ENCODE assay signal across 1 cellular context in the genomic region with DNA sequence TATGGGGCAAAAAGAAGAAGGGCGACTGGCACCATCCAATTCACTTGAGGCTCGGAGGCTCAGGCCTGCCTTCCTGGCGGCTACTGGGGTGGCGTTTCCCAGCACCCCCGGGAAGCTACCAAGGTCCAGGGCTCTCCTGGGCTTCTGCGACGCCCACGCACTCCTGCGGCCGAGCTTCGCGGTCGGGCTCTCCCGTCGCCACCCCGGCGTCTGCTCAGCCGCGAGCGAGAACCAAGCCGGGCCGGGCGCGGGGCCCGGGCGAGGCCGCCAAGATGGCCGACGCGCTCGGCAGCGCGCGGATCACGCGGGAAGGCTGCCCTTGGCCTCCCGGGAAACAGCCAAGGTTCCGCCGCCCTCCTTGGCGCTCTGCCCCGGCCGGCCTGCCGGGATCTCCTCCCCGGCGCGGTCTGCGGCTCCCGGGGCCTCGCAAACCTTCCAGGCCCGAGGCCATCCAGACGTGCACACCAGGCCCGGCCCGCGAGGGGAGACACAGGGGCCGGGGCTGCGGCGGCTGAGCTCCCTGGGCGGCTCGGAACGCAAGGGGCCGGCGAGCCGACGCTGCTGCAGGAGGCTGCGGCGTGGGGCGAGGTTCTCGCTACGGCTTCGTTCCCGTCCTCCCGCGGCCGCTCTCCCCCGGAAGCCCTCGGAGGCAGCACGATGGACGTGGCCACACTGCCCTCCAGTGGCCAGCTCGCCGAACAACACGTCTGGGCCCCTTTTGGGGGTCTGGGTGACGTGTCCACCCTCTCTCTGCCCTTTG.
TF ChIP-seq lines count a peak whose summit lies in the region.

No MANE protein-coding gene starts in this region.

TF ChIP-seq in K562, 482 proteins besides CTCF, POLR2A, EP300 and RAD21 (continued from another document and continues in another):
- TF ChIP-seq, protein P1, sequence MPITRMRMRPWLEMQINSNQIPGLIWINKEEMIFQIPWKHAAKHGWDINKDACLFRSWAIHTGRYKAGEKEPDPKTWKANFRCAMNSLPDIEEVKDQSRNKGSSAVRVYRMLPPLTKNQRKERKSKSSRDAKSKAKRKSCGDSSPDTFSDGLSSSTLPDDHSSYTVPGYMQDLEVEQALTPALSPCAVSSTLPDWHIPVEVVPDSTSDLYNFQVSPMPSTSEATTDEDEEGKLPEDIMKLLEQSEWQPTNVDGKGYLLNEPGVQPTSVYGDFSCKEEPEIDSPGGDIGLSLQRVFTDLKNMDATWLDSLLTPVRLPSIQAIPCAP (CRISPR knock-in tag; IDR thresholded peaks at IDR 0.05; ENCODE audit: borderline replicate concordance) = no peak; the same call in 1 of the 2 replicates
- TF ChIP-seq NFYB (IDR thresholded peaks at IDR 0.05; ENCODE audit: extremely low read depth, insufficient read length) (no peak), GTF2A2 (tag; IDR thresholded peaks at IDR 0.05) (0 out of 2 replicates have a peak, but pooled peaks have one; percentile 59), FOXJ2 (tag; IDR thresholded peaks at IDR 0.05) (no peak), ZNF77 (CRISPR knock-in tag; IDR thresholded peaks at IDR 0.05) (no peak), KLF16 (IDR thresholded peaks at IDR 0.05) (no peak), ZNF197 (CRISPR knock-in tag; IDR thresholded peaks at IDR 0.05; ENCODE audit: low read depth) (no peak), POLR2H (tag; IDR thresholded peaks at IDR 0.05; ENCODE audit: low read depth) (no peak), HMG20A (CRISPR knock-in tag; conservative IDR thresholded peaks at IDR 0.05) (no peak), MAZ (CRISPR knock-in tag; conservative IDR thresholded peaks at IDR 0.05 in 1 of 2, IDR thresholded peaks at IDR 0.05 in 1 of 2) (peak; percentile 85 to 88; a peak in 3 of 4 replicates), PHB2 (IDR thresholded peaks at IDR 0.05; ENCODE audit: low read depth) (no peak), PTRF (tag; IDR thresholded peaks at IDR 0.05) (no peak), ZNF274 (IDR thresholded peaks at IDR 0.05; ENCODE audit: borderline replicate concordance, low read depth, low read length) (no peak), RBBP5 (IDR thresholded peaks at IDR 0.05; ENCODE audit: borderline replicate concordance, insufficient read depth, low read length, poor library complexity, severe bottlenecking) (no peak), SNRNP70 (optimal IDR thresholded peaks at IDR 0.05; ENCODE audit: low read depth, low read length) (no peak), SREBF1 (IDR thresholded peaks at IDR 0.05; ENCODE audit: borderline replicate concordance, low read depth, low read length) (no peak), SMC3 (conservative IDR thresholded peaks at IDR 0.05; ENCODE audit: insufficient read depth, low read depth, low read length) (peak; percentile 91), POLR2B (IDR thresholded peaks at IDR 0.05; ENCODE audit: low read depth, partially characterized antibody) (no peak), NCOA4 (IDR thresholded peaks at IDR 0.05; ENCODE audit: partially characterized antibody) (no peak), ZNF778 (CRISPR knock-in tag; IDR thresholded peaks at IDR 0.05) (no peak), LARP7 (IDR thresholded peaks at IDR 0.05) (no peak), TFAM (CRISPR knock-in tag; conservative IDR thresholded peaks at IDR 0.05) (no peak), NR4A1 (CRISPR knock-in tag; IDR thresholded peaks at IDR 0.05) (peak; percentile 79; the same call in 1 of the 2 replicates), NR4A1 (tag; IDR thresholded peaks at IDR 0.05) (peak; percentile 79), ZNF766 (CRISPR knock-in tag; conservative IDR thresholded peaks at IDR 0.05) (no peak; the same call in 1 of the 2 replicates), ZFP36 (IDR thresholded peaks at IDR 0.05; ENCODE audit: low read depth, low read length, partially characterized antibody) (no peak), ZKSCAN3 (CRISPR knock-in tag; IDR thresholded peaks at IDR 0.05) (no peak), ZNF3 (CRISPR knock-in tag; IDR thresholded peaks at IDR 0.05) (no peak), ZNF445 (CRISPR knock-in tag; IDR thresholded peaks at IDR 0.05; ENCODE audit: low read depth) (no peak), JUNB (CRISPR knock-in tag; conservative IDR thresholded peaks at IDR 0.05) (no peak), ERF (CRISPR knock-in tag; IDR thresholded peaks at IDR 0.05) (0 out of 2 replicates have a peak, but pooled peaks have one; percentile 37), XRCC3 (IDR thresholded peaks at IDR 0.05) (no peak), TAF15 (IDR thresholded peaks at IDR 0.05; ENCODE audit: low read depth, low read length) (no peak), SMARCA5 (IDR thresholded peaks at IDR 0.05) (no peak), SP2 (IDR thresholded peaks at IDR 0.05; ENCODE audit: extremely low read depth, low read depth, low read length, poor library complexity, severe bottlenecking) (no peak), RBM39 (optimal IDR thresholded peaks at IDR 0.05; ENCODE audit: low read depth, low read length) (no peak), RB1 (IDR thresholded peaks at IDR 0.05; ENCODE audit: low read depth) (peak; percentile 67), ZNF586 (CRISPR knock-in tag; conservative IDR thresholded peaks at IDR 0.05) (no peak), HDAC6 (IDR thresholded peaks at IDR 0.05; ENCODE audit: low read depth, low read length) (no peak)
- TF ChIP-seq, protein P2, sequence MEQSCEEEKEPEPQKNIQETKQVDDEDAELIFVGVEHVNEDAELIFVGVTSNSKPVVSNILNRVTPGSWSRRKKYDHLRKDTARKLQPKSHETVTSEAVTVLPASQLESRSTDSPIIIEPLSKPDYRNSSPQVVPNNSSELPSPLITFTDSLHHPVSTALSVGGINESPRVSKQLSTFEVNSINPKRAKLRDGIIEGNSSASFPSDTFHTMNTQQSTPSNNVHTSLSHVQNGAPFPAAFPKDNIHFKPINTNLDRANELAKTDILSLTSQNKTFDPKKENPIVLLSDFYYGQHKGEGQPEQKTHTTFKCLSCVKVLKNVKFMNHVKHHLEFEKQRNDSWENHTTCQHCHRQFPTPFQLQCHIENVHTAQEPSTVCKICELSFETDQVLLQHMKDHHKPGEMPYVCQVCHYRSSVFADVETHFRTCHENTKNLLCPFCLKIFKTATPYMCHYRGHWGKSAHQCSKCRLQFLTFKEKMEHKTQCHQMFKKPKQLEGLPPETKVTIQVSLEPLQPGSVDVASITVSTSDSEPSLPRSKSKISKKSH (CRISPR knock-in tag; IDR thresholded peaks at IDR 0.05) = no peak
- TF ChIP-seq, protein P3, sequence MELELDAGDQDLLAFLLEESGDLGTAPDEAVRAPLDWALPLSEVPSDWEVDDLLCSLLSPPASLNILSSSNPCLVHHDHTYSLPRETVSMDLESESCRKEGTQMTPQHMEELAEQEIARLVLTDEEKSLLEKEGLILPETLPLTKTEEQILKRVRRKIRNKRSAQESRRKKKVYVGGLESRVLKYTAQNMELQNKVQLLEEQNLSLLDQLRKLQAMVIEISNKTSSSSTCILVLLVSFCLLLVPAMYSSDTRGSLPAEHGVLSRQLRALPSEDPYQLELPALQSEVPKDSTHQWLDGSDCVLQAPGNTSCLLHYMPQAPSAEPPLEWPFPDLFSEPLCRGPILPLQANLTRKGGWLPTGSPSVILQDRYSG (tag; conservative IDR thresholded peaks at IDR 0.05; ENCODE audit: low read depth) = peak; percentile 85
- TF ChIP-seq, protein P4, sequence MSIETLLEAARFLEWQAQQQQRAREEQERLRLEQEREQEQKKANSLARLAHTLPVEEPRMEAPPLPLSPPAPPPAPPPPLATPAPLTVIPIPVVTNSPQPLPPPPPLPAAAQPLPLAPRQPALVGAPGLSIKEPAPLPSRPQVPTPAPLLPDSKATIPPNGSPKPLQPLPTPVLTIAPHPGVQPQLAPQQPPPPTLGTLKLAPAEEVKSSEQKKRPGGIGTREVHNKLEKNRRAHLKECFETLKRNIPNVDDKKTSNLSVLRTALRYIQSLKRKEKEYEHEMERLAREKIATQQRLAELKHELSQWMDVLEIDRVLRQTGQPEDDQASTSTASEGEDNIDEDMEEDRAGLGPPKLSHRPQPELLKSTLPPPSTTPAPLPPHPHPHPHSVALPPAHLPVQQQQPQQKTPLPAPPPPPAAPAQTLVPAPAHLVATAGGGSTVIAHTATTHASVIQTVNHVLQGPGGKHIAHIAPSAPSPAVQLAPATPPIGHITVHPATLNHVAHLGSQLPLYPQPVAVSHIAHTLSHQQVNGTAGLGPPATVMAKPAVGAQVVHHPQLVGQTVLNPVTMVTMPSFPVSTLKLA (conservative IDR thresholded peaks at IDR 0.05) = peak in 1 of 2 experiments; percentile 48; a peak in 1 of 4 replicates
- TF ChIP-seq, protein P5, sequence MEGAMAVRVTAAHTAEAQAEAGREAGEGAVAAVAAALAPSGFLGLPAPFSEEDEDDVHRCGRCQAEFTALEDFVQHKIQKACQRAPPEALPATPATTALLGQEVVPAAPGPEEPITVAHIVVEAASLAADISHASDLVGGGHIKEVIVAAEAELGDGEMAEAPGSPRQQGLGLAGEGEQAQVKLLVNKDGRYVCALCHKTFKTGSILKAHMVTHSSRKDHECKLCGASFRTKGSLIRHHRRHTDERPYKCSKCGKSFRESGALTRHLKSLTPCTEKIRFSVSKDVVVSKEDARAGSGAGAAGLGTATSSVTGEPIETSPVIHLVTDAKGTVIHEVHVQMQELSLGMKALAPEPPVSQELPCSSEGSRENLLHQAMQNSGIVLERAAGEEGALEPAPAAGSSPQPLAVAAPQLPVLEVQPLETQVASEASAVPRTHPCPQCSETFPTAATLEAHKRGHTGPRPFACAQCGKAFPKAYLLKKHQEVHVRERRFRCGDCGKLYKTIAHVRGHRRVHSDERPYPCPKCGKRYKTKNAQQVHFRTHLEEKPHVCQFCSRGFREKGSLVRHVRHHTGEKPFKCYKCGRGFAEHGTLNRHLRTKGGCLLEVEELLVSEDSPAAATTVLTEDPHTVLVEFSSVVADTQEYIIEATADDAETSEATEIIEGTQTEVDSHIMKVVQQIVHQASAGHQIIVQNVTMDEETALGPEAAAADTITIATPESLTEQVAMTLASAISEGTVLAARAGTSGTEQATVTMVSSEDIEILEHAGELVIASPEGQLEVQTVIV (CRISPR knock-in tag; IDR thresholded peaks at IDR 0.05; ENCODE audit: borderline replicate concordance) = no peak
- TF ChIP-seq, protein P6, sequence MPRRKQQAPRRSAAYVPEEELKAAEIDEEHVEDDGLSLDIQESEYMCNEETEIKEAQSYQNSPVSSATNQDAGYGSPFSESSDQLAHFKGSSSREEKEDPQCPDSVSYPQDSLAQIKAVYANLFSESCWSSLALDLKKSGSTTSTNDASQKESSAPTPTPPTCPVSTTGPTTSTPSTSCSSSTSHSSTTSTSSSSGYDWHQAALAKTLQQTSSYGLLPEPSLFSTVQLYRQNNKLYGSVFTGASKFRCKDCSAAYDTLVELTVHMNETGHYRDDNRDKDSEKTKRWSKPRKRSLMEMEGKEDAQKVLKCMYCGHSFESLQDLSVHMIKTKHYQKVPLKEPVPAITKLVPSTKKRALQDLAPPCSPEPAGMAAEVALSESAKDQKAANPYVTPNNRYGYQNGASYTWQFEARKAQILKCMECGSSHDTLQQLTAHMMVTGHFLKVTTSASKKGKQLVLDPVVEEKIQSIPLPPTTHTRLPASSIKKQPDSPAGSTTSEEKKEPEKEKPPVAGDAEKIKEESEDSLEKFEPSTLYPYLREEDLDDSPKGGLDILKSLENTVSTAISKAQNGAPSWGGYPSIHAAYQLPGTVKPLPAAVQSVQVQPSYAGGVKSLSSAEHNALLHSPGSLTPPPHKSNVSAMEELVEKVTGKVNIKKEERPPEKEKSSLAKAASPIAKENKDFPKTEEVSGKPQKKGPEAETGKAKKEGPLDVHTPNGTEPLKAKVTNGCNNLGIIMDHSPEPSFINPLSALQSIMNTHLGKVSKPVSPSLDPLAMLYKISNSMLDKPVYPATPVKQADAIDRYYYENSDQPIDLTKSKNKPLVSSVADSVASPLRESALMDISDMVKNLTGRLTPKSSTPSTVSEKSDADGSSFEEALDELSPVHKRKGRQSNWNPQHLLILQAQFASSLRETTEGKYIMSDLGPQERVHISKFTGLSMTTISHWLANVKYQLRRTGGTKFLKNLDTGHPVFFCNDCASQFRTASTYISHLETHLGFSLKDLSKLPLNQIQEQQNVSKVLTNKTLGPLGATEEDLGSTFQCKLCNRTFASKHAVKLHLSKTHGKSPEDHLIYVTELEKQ (CRISPR knock-in tag; IDR thresholded peaks at IDR 0.05) = no peak
- TF ChIP-seq, protein P7, sequence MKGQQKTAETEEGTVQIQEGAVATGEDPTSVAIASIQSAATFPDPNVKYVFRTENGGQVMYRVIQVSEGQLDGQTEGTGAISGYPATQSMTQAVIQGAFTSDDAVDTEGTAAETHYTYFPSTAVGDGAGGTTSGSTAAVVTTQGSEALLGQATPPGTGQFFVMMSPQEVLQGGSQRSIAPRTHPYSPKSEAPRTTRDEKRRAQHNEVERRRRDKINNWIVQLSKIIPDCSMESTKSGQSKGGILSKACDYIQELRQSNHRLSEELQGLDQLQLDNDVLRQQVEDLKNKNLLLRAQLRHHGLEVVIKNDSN (CRISPR knock-in tag; IDR thresholded peaks at IDR 0.05) = no peak
